Comparison of ENCODE assay signal across 7 cellular contexts in genomic region chrX:40171513-40172168, GRCh38.
DNase-seq lines count a peak whose midpoint lies in the region; ATAC-seq and TF ChIP-seq lines count a peak whose summit lies in the region.

No MANE protein-coding gene starts in this region.

- H3K36me3 ChIP-seq in HCT116 (ENCODE audit: control insufficient read depth in 1 of 2, insufficient read depth in 2 of 2, low read length in 2 of 2), result no peaks in the 10 kb centered on the region

- DNase-seq in HCT116 (ENCODE audit: low read depth, low spot score) (no peak), erythroblast (lab: John Stamatoyannopoulos, UW) (peak; percentile 50 to 57), NCI-H748 (lab: John Stamatoyannopoulos, UW; ENCODE audit: unreplicated experiment) (no peak), NCI-H510A treated with DMSO at 0.1 percent for 48 hours (lab: John Stamatoyannopoulos, UW) (no peak)
- DNase-seq in activated CD4-positive, alpha-beta T cell treated with anti-CD3 and anti-CD28 coated beads, Interleukin-2, amount 50 U/mL, for 4 hours, result peak; percentile 34 to 43
- no peak for DNase-seq in natural killer cell treated with Interleukin-12 subunit alpha and Interleukin-12 subunit beta and Interleukin-15 and Interleukin-18, amount 100 ng/mL, for 72 hours (ENCODE audit: low spot score)

- POLR2A ChIA-PET in HCT116 (lab: Charles Lee), result no interaction called here

- no TSS peak for BruUV-seq in HCT116 (replicated peaks; lab: Mats Ljungman, UMichigan)

- TF ChIP-seq POLR2A in HCT116 (IDR thresholded peaks at IDR 0.05; ENCODE audit: borderline replicate concordance, extremely low read depth, insufficient read depth, insufficient read length) (no peak), erythroblast (IDR thresholded peaks at IDR 0.05; ENCODE audit: low read length) (no peak)

- H3K27ac ChIP-seq in HCT116 (ENCODE audit: low read depth, low read length), result peak overlapping the region; percentile 98

- TF ChIP-seq CTCF in HCT116 (IDR thresholded peaks at IDR 0.05 in 2 of 3, conservative IDR thresholded peaks at IDR 0.05 in 1 of 3; ENCODE audit: borderline replicate concordance in 1 of 3, insufficient read depth in 1 of 3, low read depth in 2 of 3, low read length in 2 of 3), result no peak

- H3K27ac Mint-ChIP-seq in natural killer cell treated with Interleukin-12 subunit alpha and Interleukin-12 subunit beta and Interleukin-15 and Interleukin-18, amount 100 ng/mL, for 72 hours, result peak overlapping the region in 1 of 2 donors; percentile 44

- H2AFZ ChIP-seq in HCT116 (ENCODE audit: low read depth, low read length, poor library complexity, severe bottlenecking), result no peak overlapping the region

- peaks cover 43 to 93% of the 10 kb centered on the region in 2 experiments for H3K4me1 ChIP-seq in HCT116 (ENCODE audit: control insufficient read depth in 1 of 2, insufficient read depth in 2 of 2, low read length in 2 of 2)

- CTCF ChIA-PET in HCT116 (lab: Charles Lee), result no interaction called here

- peak overlapping the region; percentile 37 to 60 for H3K4me3 ChIP-seq in HCT116 (replicated peaks in 1 of 2; ENCODE audit: low read depth in 1 of 2, low read length in 2 of 2)

- RAD21 ChIA-PET in HCT116 (lab: Charles Lee; ENCODE audit: low non-redundant PET in 1 of 2, low total read pairs in 2 of 2, uncharacterized antibody in 2 of 2, unreplicated experiment in 2 of 2), result no interaction called here

- H3K9ac ChIP-seq in HCT116 (ENCODE audit: low read length), result peak overlapping the region; percentile 83

- no peaks in the 10 kb centered on the region for H3K9me3 ChIP-seq in HCT116 (ENCODE audit: control insufficient read depth in 1 of 2, insufficient read depth in 1 of 2, low read depth in 1 of 2, low read length in 2 of 2)

- TF ChIP-seq RAD21 in HCT116 (IDR thresholded peaks at IDR 0.05; ENCODE audit: low read depth), result no peak

- peaks cover 48% of the 10 kb centered on the region for H3K79me2 ChIP-seq in HCT116 (ENCODE audit: insufficient read depth, low read length)

- H3K36me3 Mint-ChIP-seq in natural killer cell treated with Interleukin-12 subunit alpha and Interleukin-12 subunit beta and Interleukin-15 and Interleukin-18, amount 100 ng/mL, for 72 hours, result no peaks in the 10 kb centered on the region

- H4K20me1 ChIP-seq in HCT116 (ENCODE audit: insufficient read depth), result no peaks in the 10 kb centered on the region

- no peaks in the 10 kb centered on the region for H3K9me2 ChIP-seq in HCT116 (ENCODE audit: insufficient read depth)

- peak overlapping the region; percentile 76 for H3K4me3 Mint-ChIP-seq in natural killer cell treated with Interleukin-12 subunit alpha and Interleukin-12 subunit beta and Interleukin-15 and Interleukin-18, amount 100 ng/mL, for 72 hours

- H3K27me3 Mint-ChIP-seq in natural killer cell treated with Interleukin-12 subunit alpha and Interleukin-12 subunit beta and Interleukin-15 and Interleukin-18, amount 100 ng/mL, for 72 hours, result peaks cover 0 to 9% of the 10 kb centered on the region in 2 donors

- peak overlapping the region; percentile 86 for H3K4me2 ChIP-seq in HCT116 (ENCODE audit: low read length)

- intact Hi-C loops in HCT116 (cut with micrococcal nuclease), result loop anchor here (2.0 to 10.0 kb wide), 4 partner anchors 73 to 1367 kb away; partner anchors contain the start of gene MID1IP1

- peaks cover 32% of the 10 kb centered on the region in 2 donors for H3K4me1 Mint-ChIP-seq in natural killer cell treated with Interleukin-12 subunit alpha and Interleukin-12 subunit beta and Interleukin-15 and Interleukin-18, amount 100 ng/mL, for 72 hours (ENCODE audit: low read depth in 2 of 2)

- ATAC-seq in HCT116 (no peak), GM18909 (IDR thresholded peaks at IDR 0.05; ENCODE audit: poor library complexity, unreplicated experiment) (no peak)
- peak in 1 of 2 donors; percentile 4 for ATAC-seq in natural killer cell treated with Interleukin-12 subunit alpha and Interleukin-12 subunit beta and Interleukin-15 and Interleukin-18, amount 100 ng/mL, for 72 hours

- no peaks in the 10 kb centered on the region for H3K27me3 ChIP-seq in HCT116 (ENCODE audit: insufficient read depth, low read length)

- H3K9me3 Mint-ChIP-seq in natural killer cell treated with Interleukin-12 subunit alpha and Interleukin-12 subunit beta and Interleukin-15 and Interleukin-18, amount 100 ng/mL, for 72 hours, result no peaks in the 10 kb centered on the region

TF ChIP-seq in HCT116, 20 proteins besides CTCF, POLR2A, EP300 and RAD21:
- no peak for TF ChIP-seq ZFX (IDR thresholded peaks at IDR 0.05)
- TF ChIP-seq YY1 (IDR thresholded peaks at IDR 0.05; ENCODE audit: extremely low read depth, insufficient replicate concordance, low read depth, low read length), result no peak
- TF ChIP-seq TCF7L2 (IDR thresholded peaks at IDR 0.05; ENCODE audit: borderline replicate concordance, extremely low read depth, insufficient read depth, insufficient read length), result no peak
- no peak for TF ChIP-seq EZH2phosphoT487 (IDR thresholded peaks at IDR 0.05; ENCODE audit: borderline replicate concordance)
- no peak for TF ChIP-seq CBX3 (IDR thresholded peaks at IDR 0.05; ENCODE audit: low read depth)
- TF ChIP-seq ELF1 (IDR thresholded peaks at IDR 0.05; ENCODE audit: borderline replicate concordance, low read depth), result no peak
- no peak for TF ChIP-seq ATF3 (IDR thresholded peaks at IDR 0.05)
- no peak for TF ChIP-seq EGR1 (IDR thresholded peaks at IDR 0.05; ENCODE audit: low read depth)
TF ChIP-seq in HCT116: peak in this region for 0.

Comparison
In these comparisons a context has a peak if more than half of its experiments do, and no peak if none do; other contexts are left out.
1. DNase-seq: peak in activated CD4-positive, alpha-beta T cell treated with anti-CD3 and anti-CD28 coated beads, Interleukin-2, amount 50 U/mL, for 4 hours (2 of 2) and erythroblast (2 of 2); none in HCT116 (single experiment), natural killer cell treated with Interleukin-12 subunit alpha and Interleukin-12 subunit beta and Interleukin-15 and Interleukin-18, amount 100 ng/mL, for 72 hours (single experiment), NCI-H748 (single experiment) and NCI-H510A treated with DMSO at 0.1 percent for 48 hours (single experiment).